27 cellular contexts compared by ENCODE assay signal in genomic region chr4:4580494-4580893, GRCh38.
"Had no signal": no experiment of that assay in that cellular context is flagged by ENCODE, and none has a peak within 500 bp of the region (broad histone marks: within the 10 kb centered on the region; RNA-seq: fewer than 3 reads in every experiment).

No MANE protein-coding gene starts in this region.

- FAIRE-seq: colon, endometrium, endothelial cell of umbilical vein, frontal cortex had no signal

- H3K27ac ChIP-seq: colonic mucosa, coronary artery, dorsolateral prefrontal cortex, epithelial cell of prostate, esophagus muscularis mucosa, esophagus squamous epithelium, foreskin keratinocyte, gastrocnemius medialis, gastroesophageal sphincter, heart left ventricle, heart right ventricle had no signal

- H3K4me1 ChIP-seq: colonic mucosa, gastrocnemius medialis had no signal

- H3K9me3 ChIP-seq: colonic mucosa, esophagus muscularis mucosa, esophagus squamous epithelium, gastrocnemius medialis, gastroesophageal sphincter, heart right ventricle had no signal

- H3K36me3 ChIP-seq: colonic mucosa, esophagus muscularis mucosa, esophagus squamous epithelium, gastrocnemius medialis, gastroesophageal sphincter, heart left ventricle, heart right ventricle had no signal

- ATAC-seq: effector memory CD8-positive, alpha-beta T cell; esophagus mucosa; foreskin keratinocyte; gastrocnemius medialis; gastroesophageal sphincter; heart left ventricle; heart right ventricle had no signal

- DNase-seq: colonic mucosa; cortex of kidney; dermis blood vessel endothelial cell; dorsolateral prefrontal cortex; effector CD4-positive, alpha-beta T cell; effector CD8-positive, alpha-beta T cell; effector memory CD4-positive, alpha-beta T cell; effector memory CD8-positive, alpha-beta T cell; endodermal cell; erythroblast; esophagus squamous epithelium; foreskin fibroblast; foreskin keratinocyte; gastrocnemius medialis; glutamatergic neuron; head of caudate nucleus; heart left ventricle; heart right ventricle had no signal

- H3K27me3 ChIP-seq: colonic mucosa, dorsolateral prefrontal cortex, esophagus muscularis mucosa, esophagus squamous epithelium, foreskin keratinocyte, gastrocnemius medialis, gastroesophageal sphincter, heart left ventricle, heart right ventricle had no signal

- H3K4me3 ChIP-seq: colonic mucosa, coronary artery, dorsolateral prefrontal cortex, esophagus muscularis mucosa, esophagus squamous epithelium, gastrocnemius medialis, gastroesophageal sphincter, heart left ventricle, heart right ventricle had no signal
